24 cellular contexts compared by ENCODE assay signal in the genomic region with DNA sequence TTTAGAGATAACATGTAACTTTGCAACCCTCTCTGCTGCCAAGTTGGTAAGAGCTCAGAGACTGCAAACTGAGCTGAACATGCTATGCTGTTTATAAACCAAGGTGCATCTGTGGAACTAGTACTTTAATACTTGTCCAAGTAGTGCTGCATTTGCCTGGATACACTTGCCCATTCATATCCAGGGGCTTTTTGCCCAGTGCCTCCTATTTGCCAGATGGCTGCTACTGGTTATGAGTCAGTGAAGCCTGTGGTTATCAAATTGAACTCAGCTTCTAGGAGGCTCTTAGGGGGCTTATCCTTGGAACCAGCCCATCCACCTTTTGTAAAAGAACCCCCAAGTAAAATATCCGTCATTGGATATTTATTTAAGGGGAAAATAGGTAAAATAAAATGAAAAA.
A peak's percentile ranks its signal among the peaks of the same experiment; 100 is the strongest.
DNase-seq lines count a peak whose midpoint lies in the region; TF ChIP-seq lines count a peak whose summit lies in the region.
"Had no signal": no experiment of that assay in that cellular context is flagged by ENCODE, and none has a peak within 500 bp of the region (broad histone marks: within the 10 kb centered on the region; RNA-seq: fewer than 3 reads in every experiment).

No MANE protein-coding gene starts in this region.

- no peaks in the 10 kb centered on the region for H4K20me1 ChIP-seq in Karpas-422 (ENCODE audit: insufficient read depth, low read depth, low read length)
- no peaks in the 10 kb centered on the region for H4K20me1 ChIP-seq in OCI-LY7 (ENCODE audit: insufficient read depth, low read length)

- no peak overlapping the region for H3K4me3 ChIP-seq in Karpas-422 (ENCODE audit: low read length)
- no peak overlapping the region for H3K4me3 ChIP-seq in OCI-LY7 (ENCODE audit: low read depth, low read length, poor library complexity, severe bottlenecking)
- no peak overlapping the region for H3K4me3 ChIP-seq in fibroblast of the aortic adventitia (ENCODE audit: low read depth, low read length)
- no peak overlapping the region for H3K4me3 ChIP-seq in suprapubic skin
- no peak overlapping the region for H3K4me3 ChIP-seq in vagina
- H3K4me3 ChIP-seq: GM23248, SK-N-MC had no signal

- WGBS in suprapubic skin, result 0% methylated on average over 1 of the region's 1 CpG

- H3K9me3 ChIP-seq in Karpas-422 (ENCODE audit: low read length) (no peaks in the 10 kb centered on the region), OCI-LY7 (ENCODE audit: low read length) (peaks cover 7% of the 10 kb centered on the region; the same call in 1 of the 2 replicates), suprapubic skin (no peaks in the 10 kb centered on the region), vagina (no peaks in the 10 kb centered on the region)
- H3K9me3 ChIP-seq: BE2C had no signal

- peaks cover 81% of the 10 kb centered on the region for H3K4me1 ChIP-seq in Karpas-422 (ENCODE audit: low read length)
- H3K4me1 ChIP-seq in OCI-LY7 (ENCODE audit: insufficient read depth, low read length, poor library complexity, severe bottlenecking), result peaks cover 65% of the 10 kb centered on the region
- no peaks in the 10 kb centered on the region for H3K4me1 ChIP-seq in suprapubic skin
- no peaks in the 10 kb centered on the region for H3K4me1 ChIP-seq in vagina
- H3K4me1 ChIP-seq: BE2C had no signal

- TF ChIP-seq POLR2A in suprapubic skin (IDR thresholded peaks at IDR 0.05) (no peak), vagina (IDR thresholded peaks at IDR 0.05) (no peak)

- BruUV-seq in OCI-LY7 (replicated peaks; lab: Mats Ljungman, UMichigan), result no TSS peak

- DNase-seq in Karpas-422 (no peak), OCI-LY7 (ENCODE audit: low spot score) (peak; percentile 28), astrocyte of the hippocampus (ENCODE audit: low read depth, low spot score) (peak; percentile 71), fibroblast of the aortic adventitia (ENCODE audit: low read depth) (peak; percentile 23), SK-N-DZ (ENCODE audit: low spot score) (no peak), GM19240 (ENCODE audit: insufficient read length, low spot score) (no peak), suprapubic skin (ENCODE audit: low spot score in 2 of 2) (no peak), vagina (ENCODE audit: extremely low spot score in 2 of 2) (no peak)
- DNase-seq: BE2C; Calu3; GM23248; H7; MV-4-11; NCI-H1105; NCI-H1436 treated with DMSO at 0.1 percent for 48 hours; NCI-H187 treated with DMSO at 0.1 percent for 48 hours; NCI-H2107; NCI-H748 treated with DMSO at 0.1 percent for 48 hours; NK-92 treated with Interleukin-12 subunit alpha and Interleukin-12 subunit beta, amount 100 ng/mL, for 24 hours; SHP77; SW 1271 had no signal

- peak overlapping the region; percentile 70 for H3K27ac ChIP-seq in Karpas-422 (ENCODE audit: low read length)
- peak overlapping the region; percentile 95 for H3K27ac ChIP-seq in OCI-LY7 (ENCODE audit: low read depth, low read length, poor library complexity, severe bottlenecking)
- no peak overlapping the region for H3K27ac ChIP-seq in suprapubic skin
- H3K27ac ChIP-seq in vagina, result no peak overlapping the region
- H3K27ac ChIP-seq: GM23248, HL-60, RWPE1, SK-N-MC had no signal

- TF ChIP-seq CTCF in OCI-LY7 (conservative IDR thresholded peaks at IDR 0.05; ENCODE audit: low read length), result no peak
- TF ChIP-seq CTCF in fibroblast of the aortic adventitia (IDR thresholded peaks at IDR 0.05; ENCODE audit: insufficient read depth, low read length), result no peak
- no peak for TF ChIP-seq CTCF in suprapubic skin (IDR thresholded peaks at IDR 0.05)
- TF ChIP-seq CTCF in vagina (IDR thresholded peaks at IDR 0.05), result no peak

- POLR2A ChIA-PET in OCI-LY7 (lab: Charles Lee), result interaction anchor here (1.1 to 2.0 kb wide), 4 partner anchors 9 to 41 kb away, joined by 3 to 7 read pairs (median 5); no protein-coding TSS in a partner anchor

- intact Hi-C loops in OCI-LY7 (cut with micrococcal nuclease; ENCODE audit: unreplicated experiment) (no loop called here), vagina (cut with DNase I) (no loop called here)

- no peaks in the 10 kb centered on the region for H3K27me3 ChIP-seq in Karpas-422 (ENCODE audit: low read length)
- no peaks in the 10 kb centered on the region for H3K27me3 ChIP-seq in suprapubic skin
- no peaks in the 10 kb centered on the region for H3K27me3 ChIP-seq in vagina
- H3K27me3 ChIP-seq: BE2C had no signal

- no peaks in the 10 kb centered on the region for H3K9me2 ChIP-seq in Karpas-422 (replicated peaks; ENCODE audit: insufficient read depth, low read length)
- no peaks in the 10 kb centered on the region for H3K9me2 ChIP-seq in OCI-LY7 (ENCODE audit: insufficient read depth, low read length)

- no peak for TF ChIP-seq EP300 in suprapubic skin (IDR thresholded peaks at IDR 0.05)

- CTCF ChIA-PET in OCI-LY7 (lab: Charles Lee; ENCODE audit: unreplicated experiment), result no interaction called here

- H3K4me2 ChIP-seq in Karpas-422 (ENCODE audit: low read depth, low read length, poor library complexity, severe bottlenecking), result no peak overlapping the region
- H3K4me2 ChIP-seq in OCI-LY7 (ENCODE audit: low read length), result peak overlapping the region; percentile 34

- peaks cover 85% of the 10 kb centered on the region for H3K79me2 ChIP-seq in Karpas-422 (ENCODE audit: low read length)
- peaks cover 92% of the 10 kb centered on the region for H3K79me2 ChIP-seq in OCI-LY7 (ENCODE audit: insufficient read depth, low read depth, low read length)

- H3K9ac ChIP-seq in Karpas-422 (ENCODE audit: low read length), result no peak overlapping the region
- H3K9ac ChIP-seq: GM23248 had no signal

- H3K36me3 ChIP-seq in Karpas-422 (ENCODE audit: insufficient read depth, low read length), result no peaks in the 10 kb centered on the region
- peaks cover 20% of the 10 kb centered on the region for H3K36me3 ChIP-seq in OCI-LY7 (ENCODE audit: insufficient read depth, low read length)
- no peaks in the 10 kb centered on the region for H3K36me3 ChIP-seq in suprapubic skin
- no peaks in the 10 kb centered on the region for H3K36me3 ChIP-seq in vagina
- H3K36me3 ChIP-seq: BE2C had no signal

- H2AFZ ChIP-seq in Karpas-422 (ENCODE audit: low read length) (0 out of 2 replicates have a peak overlapping the region, but pooled peaks have one; percentile 14), OCI-LY7 (ENCODE audit: low read length) (no peak overlapping the region)
- H2AFZ ChIP-seq: GM23248 had no signal

Comparison
In these comparisons a context has a peak if more than half of its experiments do, and no peak if none do; other contexts are left out.
1. DNase-seq: peak in OCI-LY7 (single experiment), astrocyte of the hippocampus (single experiment) and fibroblast of the aortic adventitia (single experiment); none in Karpas-422 (single experiment), SK-N-DZ (single experiment), GM19240 (single experiment), suprapubic skin (0 of 2) and vagina (0 of 2).
2. H3K27ac ChIP-seq: peak in Karpas-422 (single experiment) and OCI-LY7 (single experiment); none in suprapubic skin (single experiment) and vagina (single experiment).